In genomic region chr16:67277294-67277998, GRCh38 we compare ENCODE assay signal across 8 cellular contexts. TPM values are rescaled to one million over a fixed set of nuclear protein-coding genes. Genes with fewer than 3 reads are reported as not detected.
DNase-seq lines count a peak whose midpoint lies in the region; ATAC-seq and TF ChIP-seq lines count a peak whose summit lies in the region.

No MANE protein-coding gene starts in this region.

- no peak for TF ChIP-seq CTCF in esophagus squamous epithelium (IDR thresholded peaks at IDR 0.05)

- peak; percentile 80 for ATAC-seq in SK-N-SH treated with all-trans-retinoic acid at 6 μM for 48 hours
- ATAC-seq in HG02938 (IDR thresholded peaks at IDR 0.05; ENCODE audit: unreplicated experiment) = no peak

- no peaks in the 10 kb centered on the region for H3K27me3 ChIP-seq in esophagus squamous epithelium

- no peak for TF ChIP-seq POLR2A in esophagus squamous epithelium (IDR thresholded peaks at IDR 0.05)

- no peaks in the 10 kb centered on the region for H3K9me3 ChIP-seq in esophagus squamous epithelium

- peak overlapping the region; percentile 46 to 83 (median 76) for H3K27ac ChIP-seq in esophagus squamous epithelium

- H3K4me3 ChIP-seq in esophagus squamous epithelium (peak overlapping the region in 1 of 4 donors; percentile 78), skeletal muscle cell (ENCODE audit: low read depth, low read length) (peak overlapping the region; percentile 60)

- 75 to 89% methylated on average over 3 of the region's 4 CpGs for WGBS in esophagus squamous epithelium, 2 donors

- intact Hi-C loops in esophagus squamous epithelium (cut with DNase I) = no loop called here

- H3K4me1 ChIP-seq in esophagus squamous epithelium = peaks cover 20 to 39% (median 23%) of the 10 kb centered on the region in 3 donors

- peaks cover 0 to 27% (median 6%) of the 10 kb centered on the region in 3 donors for H3K36me3 ChIP-seq in esophagus squamous epithelium

- DNase-seq in HCEC 1CT (peak; percentile 99), esophagus squamous epithelium (lab: John Stamatoyannopoulos, UW) (no peak), skeletal muscle cell (ENCODE audit: low read depth) (peak; percentile 99), NCI-H2107 treated with DMSO at 0.1 percent for 48 hours (lab: John Stamatoyannopoulos, UW; ENCODE audit: unreplicated experiment) (no peak), NCI-H2029 (lab: John Stamatoyannopoulos, UW) (no peak), GM19240 (ENCODE audit: insufficient read length, low spot score) (no peak)

TF ChIP-seq in SK-N-SH treated with all-trans-retinoic acid at 6 μM for 48 hours, 23 proteins besides CTCF, POLR2A, EP300 and RAD21:
- TF ChIP-seq TOX (CRISPR knock-in tag; IDR thresholded peaks at IDR 0.05; ENCODE audit: borderline replicate concordance) (0 out of 2 replicates have a peak, but pooled peaks have one; percentile 20), ZNF565 (CRISPR knock-in tag; conservative IDR thresholded peaks at IDR 0.05; ENCODE audit: low read depth) (no peak), OSR1 (CRISPR knock-in tag; IDR thresholded peaks at IDR 0.05) (no peak)

RNA-seq across cellular contexts. Expression of gene PLEKHG4, which starts 1.9 kb away (rescaled TPM):
- total RNA-seq in esophagus squamous epithelium = 10 to 100 TPM in 1 of 4 donors, 1 to 10 TPM in 3; 5.0 to 11.4 (median 7.5) TPM

RNA-seq across cellular contexts. Expression of gene SLC9A5, which starts 28.7 kb away (rescaled TPM):
- under 1 TPM in 1 of 4 donors, not detected in 3; 0.19 TPM for total RNA-seq in esophagus squamous epithelium

RNA-seq across cellular contexts. Expression of gene FHOD1, which starts 30.2 kb away (rescaled TPM):
- 1 to 10 TPM; 1.9 to 7.4 (median 5.3) TPM for total RNA-seq in esophagus squamous epithelium

RNA-seq across cellular contexts. Expression of gene KCTD19, which starts 49.1 kb away (rescaled TPM):
- under 1 TPM in 1 of 4 donors, not detected in 3; 0.09 TPM for total RNA-seq in esophagus squamous epithelium

RNA-seq across cellular contexts. Expression of gene LRRC36, which starts 49.2 kb away (rescaled TPM):
- not detected for total RNA-seq in esophagus squamous epithelium

Comparison
In these comparisons a context has a peak if more than half of its experiments do, and no peak if none do; other contexts are left out.
1. DNase-seq: peak in HCEC 1CT (single experiment) and skeletal muscle cell (single experiment); none in esophagus squamous epithelium (single experiment), NCI-H2107 treated with DMSO at 0.1 percent for 48 hours (single experiment), NCI-H2029 (single experiment) and GM19240 (single experiment).